Comparison of ENCODE assay signal across 18 cellular contexts in genomic region chr5:77064040-77064439, GRCh38. TPM values are rescaled to one million over a fixed set of nuclear protein-coding genes. Genes with fewer than 3 reads are reported as not detected.
DNase-seq lines count a peak whose midpoint lies in the region; ATAC-seq and TF ChIP-seq lines count a peak whose summit lies in the region.
"Had no signal": no experiment of that assay in that cellular context is flagged by ENCODE, and none has a peak within 500 bp of the region (broad histone marks: within the 10 kb centered on the region; RNA-seq: fewer than 3 reads in every experiment).

No MANE protein-coding gene starts in this region.

- H3K27ac ChIP-seq in RWPE2 (ENCODE audit: poor library complexity, severe bottlenecking) (no peak overlapping the region), neural cell (ENCODE audit: low read length) (no peak overlapping the region)
- H3K27ac ChIP-seq: ascending aorta; BLaER1 treated with 17β-estradiol and CSF1 and Interleukin-3, amounts not matched to agents 10 nM and 100 nM; GM23248; hepatocyte; tibial artery had no signal

- H3K9me3 ChIP-seq in Loucy (ENCODE audit: insufficient read depth, low read depth, low read length) (no peaks in the 10 kb centered on the region), RWPE2 (ENCODE audit: severe bottlenecking) (no peaks in the 10 kb centered on the region), neural cell (ENCODE audit: low read length) (no peaks in the 10 kb centered on the region)
- H3K9me3 ChIP-seq: ascending aorta, tibial artery had no signal

- H3F3A ChIP-seq in Loucy (ENCODE audit: low read depth): no peaks in the 10 kb centered on the region
- H3F3A ChIP-seq in neural cell (ENCODE audit: insufficient read depth, low read length, poor library complexity, severe bottlenecking): no peaks in the 10 kb centered on the region

- peak; percentile 63 for TF ChIP-seq RAD21 in neural cell (conservative IDR thresholded peaks at IDR 0.05)

- H3K9me2 ChIP-seq in Loucy (replicated peaks; ENCODE audit: low read depth, low read length): no peaks in the 10 kb centered on the region
- no peaks in the 10 kb centered on the region for H3K9me2 ChIP-seq in neural cell (ENCODE audit: insufficient read depth, low read length)

- DNase-seq in NCI-H1092 treated with DMSO at 0.1 percent for 48 hours (lab: John Stamatoyannopoulos, UW) (peak; percentile 3), NCI-H1092 (lab: John Stamatoyannopoulos, UW) (no peak), RWPE2 (ENCODE audit: low spot score) (no peak), SIG-M5 (lab: John Stamatoyannopoulos, UW) (no peak)
- DNase-seq: activated CD4-positive, alpha-beta memory T cell treated with anti-CD3 and anti-CD28 coated beads for 36 hours; activated naive CD4-positive, alpha-beta T cell treated with anti-CD3 and anti-CD28 coated beads for 36 hours; GM23248; NCI-H2227 treated with DMSO at 0.1 percent for 48 hours; nephron progenitor cell; tibial artery had no signal

- H4K20me1 ChIP-seq in Loucy (ENCODE audit: insufficient read depth, low read length, poor library complexity, severe bottlenecking) (no peaks in the 10 kb centered on the region), neural cell (ENCODE audit: insufficient read depth) (no peaks in the 10 kb centered on the region)
- H4K20me1 ChIP-seq: BLaER1 treated with 17β-estradiol and CSF1 and Interleukin-3, amounts not matched to agents 10 nM and 100 nM had no signal

- H3K27me3 ChIP-seq in Loucy (ENCODE audit: insufficient read depth, low read length, poor library complexity, severe bottlenecking) (no peaks in the 10 kb centered on the region), RWPE2 (ENCODE audit: insufficient read depth, poor library complexity, severe bottlenecking) (no peaks in the 10 kb centered on the region), neural cell (ENCODE audit: insufficient read depth, low read depth, low read length) (no peaks in the 10 kb centered on the region)
- H3K27me3 ChIP-seq: ascending aorta; BLaER1 treated with 17β-estradiol and CSF1 and Interleukin-3, amounts not matched to agents 10 nM and 100 nM; hepatocyte; tibial artery had no signal

- no peak overlapping the region for H3K4me3 ChIP-seq in Loucy (ENCODE audit: low read length, poor library complexity, severe bottlenecking)
- H3K4me3 ChIP-seq in RWPE2 (ENCODE audit: severe bottlenecking): no peak overlapping the region
- no peak overlapping the region for H3K4me3 ChIP-seq in neural cell (ENCODE audit: low read length)
- H3K4me3 ChIP-seq: ascending aorta; BLaER1 treated with 17β-estradiol and CSF1 and Interleukin-3, amounts not matched to agents 10 nM and 100 nM; GM23248; hepatocyte; tibial artery had no signal

- ATAC-seq in RWPE2 (ENCODE audit: low read depth) (no peak), HG02610 (IDR thresholded peaks at IDR 0.05; ENCODE audit: unreplicated experiment) (no peak), GM21515 (IDR thresholded peaks at IDR 0.05; ENCODE audit: unreplicated experiment) (no peak)
- ATAC-seq: stimulated activated effector memory CD8-positive, alpha-beta T cell treated with anti-CD3 and anti-CD28 coated beads, Interleukin-12 subunit alpha, Interleukin-12 subunit beta, amount 100 ng/mL, for 72 hours had no signal

- H2AFZ ChIP-seq in Loucy (ENCODE audit: low read length) (no peak overlapping the region), neural cell (ENCODE audit: low read depth, low read length) (no peak overlapping the region)
- H2AFZ ChIP-seq: GM23248, hepatocyte had no signal

- H3K4me2 ChIP-seq in Loucy (ENCODE audit: low read depth, low read length, poor library complexity, severe bottlenecking) (no peak overlapping the region), neural cell (ENCODE audit: low read length) (no peak overlapping the region)
- H3K4me2 ChIP-seq: hepatocyte had no signal

- H3K79me2 ChIP-seq in Loucy (ENCODE audit: insufficient read depth, low read length) (no peaks in the 10 kb centered on the region), neural cell (replicated peaks; ENCODE audit: insufficient read depth, low read length) (no peaks in the 10 kb centered on the region)
- H3K79me2 ChIP-seq: hepatocyte had no signal

- peaks cover 66% of the 10 kb centered on the region for H3K36me3 ChIP-seq in Loucy (ENCODE audit: insufficient read depth, low read length)
- peaks cover 88% of the 10 kb centered on the region for H3K36me3 ChIP-seq in RWPE2 (ENCODE audit: low read depth)
- no peaks in the 10 kb centered on the region for H3K36me3 ChIP-seq in neural cell (ENCODE audit: insufficient read depth, low read length)

- no peak for TF ChIP-seq EP300 in neural cell (conservative IDR thresholded peaks at IDR 0.05; ENCODE audit: poor library complexity, severe bottlenecking)

- H3K4me1 ChIP-seq in Loucy (ENCODE audit: insufficient read depth, low read length, poor library complexity, severe bottlenecking): peaks cover 9% of the 10 kb centered on the region
- H3K4me1 ChIP-seq in RWPE2 (ENCODE audit: insufficient read depth, poor library complexity, severe bottlenecking): no peaks in the 10 kb centered on the region
- H3K4me1 ChIP-seq: ascending aorta, tibial artery had no signal

- TF ChIP-seq CTCF in Loucy (conservative IDR thresholded peaks at IDR 0.05; ENCODE audit: low read length) (peak; percentile 35), RWPE2 (IDR thresholded peaks at IDR 0.05; ENCODE audit: poor library complexity, severe bottlenecking) (peak; percentile 33), neural cell (IDR thresholded peaks at IDR 0.05; ENCODE audit: poor library complexity, severe bottlenecking) (peak; percentile 60)

- H3K9ac ChIP-seq in Loucy (ENCODE audit: low read depth, low read length, poor library complexity, severe bottlenecking) (no peak overlapping the region), neural cell (ENCODE audit: low read length) (no peak overlapping the region)
- H3K9ac ChIP-seq: BLaER1 treated with 17β-estradiol and CSF1 and Interleukin-3, amounts not matched to agents 10 nM and 100 nM; GM23248 had no signal

TF ChIP-seq in neural cell, 6 proteins besides CTCF, POLR2A, EP300 and RAD21:
- TF ChIP-seq MXI1 (conservative IDR thresholded peaks at IDR 0.05; ENCODE audit: poor library complexity, severe bottlenecking) (no peak), SMC3 (conservative IDR thresholded peaks at IDR 0.05; ENCODE audit: poor library complexity) (peak; percentile 57), REST (IDR thresholded peaks at IDR 0.05; ENCODE audit: borderline replicate concordance) (no peak), TAF1 (IDR thresholded peaks at IDR 0.05; ENCODE audit: low read depth) (no peak), EZH2 (IDR thresholded peaks at IDR 0.05; ENCODE audit: borderline replicate concordance, insufficient read depth, low read length, poor library complexity, severe bottlenecking) (no peak), POLR2AphosphoS5 (IDR thresholded peaks at IDR 0.05) (no peak)
TF ChIP-seq in neural cell: peak in this region for 1.

RNA-seq across cellular contexts. Expression of gene ZBED3, which starts 23.0 kb away (rescaled TPM):
- 0.56 and 5.0 TPM in 2 replicates for polyA plus RNA-seq in neural cell
- polyA minus RNA-seq in neural cell: 4.6 and 7.8 TPM in 2 replicates

RNA-seq across cellular contexts. Expression of gene AGGF1, which starts 33.8 kb away (rescaled TPM):
- 36.8 and 41.2 TPM in 2 replicates for polyA plus RNA-seq in neural cell
- polyA minus RNA-seq in neural cell: 47.5 and 55.0 TPM in 2 replicates
